Comparison of ENCODE assay signal across 29 cellular contexts in genomic region chr2:45876611-45877010, GRCh38.
"Had no signal": no experiment of that assay in that cellular context is flagged by ENCODE, and none has a peak within 500 bp of the region (broad histone marks: within the 10 kb centered on the region; RNA-seq: fewer than 3 reads in every experiment).

No MANE protein-coding gene starts in this region.

- H3K4me3 Mint-ChIP-seq: stimulated activated effector memory CD8-positive, alpha-beta T cell treated with anti-CD3 and anti-CD28 coated beads, Interleukin-12 subunit alpha, Interleukin-12 subunit beta, amount 100 ng/mL, for 72 hours; stimulated activated memory B cell treated with anti-CD40 and anti-IgM and Interleukin-4, amounts not matched to agents 10 μg/mL and 1 μg/mL and 100 μg/mL, for 72 hours; stimulated activated naive B cell treated with anti-CD40 and anti-IgM and Interleukin-4, amounts not matched to agents 10 μg/mL and 1 μg/mL and 100 μg/mL, for 72 hours; stimulated activated naive CD8-positive, alpha-beta T cell treated with anti-CD3 and anti-CD28 coated beads, Interleukin-15, amount 100 ng/mL, for 72 hours; stimulated activated naive CD8-positive, alpha-beta T cell treated with anti-CD3 and anti-CD28 coated beads, Interleukin-15, Interleukin-2, amounts not matched to agents 100 ng/mL and 50 ng/mL, for 24 hours; type B pancreatic cell had no signal

- H3K4me1 ChIP-seq: upper lobe of right lung had no signal

- H3K4me1 Mint-ChIP-seq: stimulated activated naive CD8-positive, alpha-beta T cell treated with anti-CD3 and anti-CD28 coated beads, Interleukin-15, amount 100 ng/mL, for 72 hours had no signal

- H3K36me3 ChIP-seq: suprapubic skin, thoracic aorta, thyroid gland, tibial artery, upper lobe of left lung, upper lobe of right lung, uterus, vagina had no signal

- H3K27ac Mint-ChIP-seq: stimulated activated effector memory CD8-positive, alpha-beta T cell treated with anti-CD3 and anti-CD28 coated beads, Interleukin-12 subunit alpha, Interleukin-12 subunit beta, amount 100 ng/mL, for 72 hours; stimulated activated memory B cell treated with anti-CD40 and anti-IgM and Interleukin-4, amounts not matched to agents 10 μg/mL and 1 μg/mL and 100 μg/mL, for 72 hours; stimulated activated naive B cell treated with anti-CD40 and anti-IgM and Interleukin-4, amounts not matched to agents 10 μg/mL and 1 μg/mL and 100 μg/mL, for 72 hours; stimulated activated naive CD8-positive, alpha-beta T cell treated with anti-CD3 and anti-CD28 coated beads, Interleukin-15, amount 100 ng/mL, for 72 hours; stimulated activated naive CD8-positive, alpha-beta T cell treated with anti-CD3 and anti-CD28 coated beads, Interleukin-15, Interleukin-2, amounts not matched to agents 100 ng/mL and 50 ng/mL, for 24 hours; type B pancreatic cell had no signal

- H3K4me3 ChIP-seq: stomach, suprapubic skin, testis, thoracic aorta, thyroid gland, tibial artery, tibial nerve, transverse colon, upper lobe of left lung, upper lobe of right lung, uterus, vagina had no signal

- H3K9me3 ChIP-seq: testis, thyroid gland, vagina had no signal

- H3K27ac ChIP-seq: stomach, suprapubic skin, testis, thoracic aorta, thyroid gland, tibial artery, tibial nerve, transverse colon, upper lobe of left lung, upper lobe of right lung, uterus, vagina had no signal

- FAIRE-seq: urothelium cell line had no signal

- H3K27me3 Mint-ChIP-seq: stimulated activated memory B cell treated with anti-CD40 and anti-IgM and Interleukin-4, amounts not matched to agents 10 μg/mL and 1 μg/mL and 100 μg/mL, for 72 hours; stimulated activated naive B cell treated with anti-CD40 and anti-IgM and Interleukin-4, amounts not matched to agents 10 μg/mL and 1 μg/mL and 100 μg/mL, for 72 hours; stimulated activated naive CD8-positive, alpha-beta T cell treated with anti-CD3 and anti-CD28 coated beads, Interleukin-15, amount 100 ng/mL, for 72 hours; stimulated activated naive CD8-positive, alpha-beta T cell treated with anti-CD3 and anti-CD28 coated beads, Interleukin-15, Interleukin-2, amounts not matched to agents 100 ng/mL and 50 ng/mL, for 24 hours; type B pancreatic cell had no signal

- H3K36me3 Mint-ChIP-seq: stimulated activated effector memory CD8-positive, alpha-beta T cell treated with anti-CD3 and anti-CD28 coated beads, Interleukin-12 subunit alpha, Interleukin-12 subunit beta, amount 100 ng/mL, for 72 hours had no signal

- ATAC-seq: stimulated activated effector memory CD8-positive, alpha-beta T cell treated with anti-CD3 and anti-CD28 coated beads, Interleukin-12 subunit alpha, Interleukin-12 subunit beta, amount 100 ng/mL, for 72 hours; stimulated activated memory B cell treated with anti-CD40 and anti-IgM and Interleukin-4, amounts not matched to agents 10 μg/mL and 1 μg/mL and 100 μg/mL, for 72 hours; stimulated activated naive B cell treated with anti-CD40 and anti-IgM and Interleukin-4, amounts not matched to agents 10 μg/mL and 1 μg/mL and 100 μg/mL, for 72 hours; stimulated activated naive CD8-positive, alpha-beta T cell treated with anti-CD3 and anti-CD28 coated beads, Interleukin-15, amount 100 ng/mL, for 72 hours; stimulated activated naive CD8-positive, alpha-beta T cell treated with anti-CD3 and anti-CD28 coated beads, Interleukin-15, Interleukin-2, amounts not matched to agents 100 U/mL and 50 U/mL, for 24 hours; upper lobe of right lung had no signal

- DNase-seq: stimulated activated CD4-positive, alpha-beta T cell treated with anti-CD3 and anti-CD28 coated beads, Interleukin-2, amount 100 ng/mL, for 48 hours; stimulated activated CD4-positive, alpha-beta T cell treated with anti-CD3 and anti-CD28 coated beads, Interleukin-4, amount 100 ng/mL, for 1 hour; stimulated activated CD4-positive, alpha-beta T cell treated with anti-CD3 and anti-CD28 coated beads, Interleukin-4, amount 100 ng/mL, for 24 hours; stimulated activated CD4-positive, alpha-beta T cell treated with anti-CD3 and anti-CD28 coated beads, Interleukin-4, amount 100 ng/mL, for 4 hours; stimulated activated CD8-positive, alpha-beta memory T cell treated with anti-CD3 and anti-CD28 coated beads, Interleukin-4, amount 100 ng/mL, for 48 hours; stimulated activated naive B cell treated with anti-CD40 and anti-IgM and Interleukin-4, amounts not matched to agents 10 μg/mL and 1 μg/mL and 100 μg/mL, for 72 hours; stimulated activated naive CD4-positive, alpha-beta T cell; stimulated activated naive CD4-positive, alpha-beta T cell treated with Interleukin-2 at 50 U/mL for 16 hours; stimulated activated naive CD8-positive, alpha-beta T cell treated with anti-CD3 and anti-CD28 coated beads, Interleukin-15, amount 100 ng/mL, for 72 hours; stimulated activated naive CD8-positive, alpha-beta T cell treated with anti-CD3 and anti-CD28 coated beads, Interleukin-15, Interleukin-2, amounts not matched to agents 100 U/mL and 50 U/mL, for 24 hours; stomach; substantia nigra; testis; thyroid gland; tibial artery; transverse colon; trophoblast cell; upper lobe of left lung; upper lobe of right lung; uterus had no signal

- H3K27me3 ChIP-seq: stomach, suprapubic skin, testis, thyroid gland, tibial artery, tibial nerve, transverse colon, upper lobe of left lung, upper lobe of right lung, uterus, vagina had no signal
